Comparison of ENCODE assay signal across 20 cellular contexts in the genomic region with DNA sequence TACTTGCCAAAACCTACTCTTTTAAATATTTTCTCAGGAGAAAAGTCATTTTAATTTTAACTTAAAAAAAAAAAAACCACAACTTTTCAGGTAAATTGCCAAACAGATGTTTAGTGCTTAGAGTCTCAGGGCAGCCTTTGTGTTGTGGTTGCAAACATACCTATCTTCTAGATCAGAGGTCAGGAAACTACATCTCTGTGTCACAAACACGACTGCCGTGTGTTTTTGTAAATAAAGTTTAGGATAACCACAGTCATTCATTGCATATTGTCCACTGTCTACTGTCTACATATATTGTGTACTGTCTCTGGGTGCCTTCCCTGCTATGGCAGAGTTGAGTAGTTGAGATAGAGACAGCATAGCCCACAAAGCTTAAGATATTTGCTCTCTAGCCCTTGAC. TPM values are rescaled to one million over a fixed set of nuclear protein-coding genes. Genes with fewer than 3 reads are reported as not detected.
A peak's percentile ranks its signal among the peaks of the same experiment; 100 is the strongest.
DNase-seq lines count a peak whose midpoint lies in the region; ATAC-seq lines count a peak whose summit lies in the region.
"Had no signal": no experiment of that assay in that cellular context is flagged by ENCODE, and none has a peak within 500 bp of the region (broad histone marks: within the 10 kb centered on the region; RNA-seq: fewer than 3 reads in every experiment).

No MANE protein-coding gene starts in this region.

- POLR2A ChIA-PET in naive thymus-derived CD4-positive, alpha-beta T cell (lab: Charles Lee): interaction anchor here (1.1 kb wide), 1 partner anchor 19 kb away, joined by 3 read pairs; no protein-coding TSS in a partner anchor

- ATAC-seq in naive thymus-derived CD4-positive, alpha-beta T cell: peak; percentile 52
- ATAC-seq: activated CD4-positive, CD25-positive, alpha-beta regulatory T cell treated with anti-CD3 and anti-CD28 coated beads, Interleukin-2, amount 50 U/mL, for 24 hours; gastroesophageal sphincter; GM23338; pancreas had no signal

- no peaks in the 10 kb centered on the region for H3K9me2 ChIP-seq in Karpas-422 (replicated peaks; ENCODE audit: insufficient read depth, low read length)

- H3K9me3 Mint-ChIP-seq in activated CD4-positive, alpha-beta T cell treated with anti-CD3 and anti-CD28 coated beads, Interleukin-2, amount 10 ng/mL, durations not matched to agents 24 days and 14 days: peaks cover 3% of the 10 kb centered on the region
- no peaks in the 10 kb centered on the region for H3K9me3 Mint-ChIP-seq in activated T-helper 2 cell treated with anti-CD3 and anti-CD28 coated beads, Interferon-gamma antibody, Interleukin-2, Interleukin-4, amounts not matched to agents 10 μg/mL and 5 μg/mL and 100 μg/mL, durations not matched to agents 14 hours and 24 hours and 36 hours
- H3K9me3 Mint-ChIP-seq in naive thymus-derived CD4-positive, alpha-beta T cell: peaks cover 0 to 2% (median 0%) of the 10 kb centered on the region in 11 donors
- H3K9me3 Mint-ChIP-seq: GM23338 had no signal

- H3K27ac Mint-ChIP-seq in activated CD4-positive, alpha-beta T cell treated with anti-CD3 and anti-CD28 coated beads, Interleukin-2, amount 10 ng/mL, durations not matched to agents 24 days and 14 days: no peak overlapping the region
- H3K27ac Mint-ChIP-seq in activated T-helper 2 cell treated with anti-CD3 and anti-CD28 coated beads, Interferon-gamma antibody, Interleukin-2, Interleukin-4, amounts not matched to agents 10 μg/mL and 5 μg/mL and 100 μg/mL, durations not matched to agents 14 hours and 24 hours and 36 hours: no peak overlapping the region
- H3K27ac Mint-ChIP-seq in naive thymus-derived CD4-positive, alpha-beta T cell: peak overlapping the region in 8 of 9 donors; percentile 3 to 90 (median 58)
- H3K27ac Mint-ChIP-seq: GM23338 had no signal

- no peak overlapping the region for H3K4me3 ChIP-seq in Karpas-422 (ENCODE audit: low read length)
- no peak overlapping the region for H3K4me3 ChIP-seq in naive thymus-derived CD4-positive, alpha-beta T cell (ENCODE audit: low read length)
- H3K4me3 ChIP-seq: gastroesophageal sphincter, GM23338, pancreas, stomach, uterus had no signal

- no peaks in the 10 kb centered on the region for H3K79me2 ChIP-seq in Karpas-422 (ENCODE audit: low read length)

- H3K4me3 Mint-ChIP-seq in activated CD4-positive, alpha-beta T cell treated with anti-CD3 and anti-CD28 coated beads, Interleukin-2, amount 10 ng/mL, durations not matched to agents 24 days and 14 days: peak overlapping the region; percentile 45
- H3K4me3 Mint-ChIP-seq in activated T-helper 2 cell treated with anti-CD3 and anti-CD28 coated beads, Interferon-gamma antibody, Interleukin-2, Interleukin-4, amounts not matched to agents 10 μg/mL and 5 μg/mL and 100 μg/mL, durations not matched to agents 14 hours and 24 hours and 36 hours (ENCODE audit: low read depth): no peak overlapping the region
- peak overlapping the region in 9 of 10 donors; percentile 26 to 86 (median 82) for H3K4me3 Mint-ChIP-seq in naive thymus-derived CD4-positive, alpha-beta T cell
- H3K4me3 Mint-ChIP-seq: GM23338 had no signal

- peaks cover 40% of the 10 kb centered on the region for H3K4me1 Mint-ChIP-seq in activated CD4-positive, alpha-beta T cell treated with anti-CD3 and anti-CD28 coated beads, Interleukin-2, amount 10 ng/mL, durations not matched to agents 24 days and 14 days
- H3K4me1 Mint-ChIP-seq in activated T-helper 2 cell treated with anti-CD3 and anti-CD28 coated beads, Interferon-gamma antibody, Interleukin-2, Interleukin-4, amounts not matched to agents 10 μg/mL and 5 μg/mL and 100 μg/mL, durations not matched to agents 14 hours and 24 hours and 36 hours (ENCODE audit: low read depth): peaks cover 46% of the 10 kb centered on the region
- H3K4me1 Mint-ChIP-seq in naive thymus-derived CD4-positive, alpha-beta T cell: peaks cover 30 to 71% (median 55%) of the 10 kb centered on the region in 7 donors

- H3K36me3 Mint-ChIP-seq in activated CD4-positive, alpha-beta T cell treated with anti-CD3 and anti-CD28 coated beads, Interleukin-2, amount 10 ng/mL, durations not matched to agents 24 days and 14 days (ENCODE audit: low read depth): no peaks in the 10 kb centered on the region
- H3K36me3 Mint-ChIP-seq in activated T-helper 2 cell treated with anti-CD3 and anti-CD28 coated beads, Interferon-gamma antibody, Interleukin-2, Interleukin-4, amounts not matched to agents 10 μg/mL and 5 μg/mL and 100 μg/mL, durations not matched to agents 14 hours and 24 hours and 36 hours (ENCODE audit: low read depth): no peaks in the 10 kb centered on the region
- H3K36me3 Mint-ChIP-seq in naive thymus-derived CD4-positive, alpha-beta T cell: peaks cover 0 to 11% (median 4%) of the 10 kb centered on the region in 5 donors

- no peaks in the 10 kb centered on the region for H3K9me3 ChIP-seq in Karpas-422 (ENCODE audit: low read length)
- H3K9me3 ChIP-seq in naive thymus-derived CD4-positive, alpha-beta T cell (ENCODE audit: control insufficient read depth in 2 of 3, low read length in 3 of 3): no peaks in the 10 kb centered on the region
- H3K9me3 ChIP-seq: gastroesophageal sphincter, pancreas, stomach, uterus had no signal

- CTCF ChIA-PET in naive thymus-derived CD4-positive, alpha-beta T cell (lab: Charles Lee): no interaction called here

- H3K4me2 ChIP-seq in Karpas-422 (ENCODE audit: low read depth, low read length, poor library complexity, severe bottlenecking): peak overlapping the region; percentile 87
- H3K4me2 ChIP-seq: GM23338 had no signal

- H3K27ac ChIP-seq in Karpas-422 (ENCODE audit: low read length): no peak overlapping the region
- no peak overlapping the region for H3K27ac ChIP-seq in naive thymus-derived CD4-positive, alpha-beta T cell (ENCODE audit: low read depth, low read length)
- H3K27ac ChIP-seq: gastroesophageal sphincter, pancreas, stomach, uterus had no signal

- peaks cover 97% of the 10 kb centered on the region for H3K4me1 ChIP-seq in Karpas-422 (ENCODE audit: low read length)
- H3K4me1 ChIP-seq in naive thymus-derived CD4-positive, alpha-beta T cell (ENCODE audit: control insufficient read depth in 2 of 2, insufficient read depth in 2 of 2, low read length in 2 of 2): peaks cover 20 to 24% of the 10 kb centered on the region in 2 donors
- H3K4me1 ChIP-seq: pancreas, uterus had no signal

- no peaks in the 10 kb centered on the region for H3K36me3 ChIP-seq in Karpas-422 (ENCODE audit: insufficient read depth, low read length)
- no peaks in the 10 kb centered on the region for H3K36me3 ChIP-seq in naive thymus-derived CD4-positive, alpha-beta T cell (ENCODE audit: control insufficient read depth in 2 of 3, insufficient read depth in 3 of 3, low read length in 3 of 3)
- H3K36me3 ChIP-seq: gastroesophageal sphincter, pancreas, stomach, uterus had no signal

- no peaks in the 10 kb centered on the region for H4K20me1 ChIP-seq in Karpas-422 (ENCODE audit: insufficient read depth, low read depth, low read length)

- H2AFZ ChIP-seq in Karpas-422 (ENCODE audit: low read length): no peak overlapping the region
- H2AFZ ChIP-seq: GM23338 had no signal

- peaks cover 50% of the 10 kb centered on the region for H3K27me3 Mint-ChIP-seq in activated CD4-positive, alpha-beta T cell treated with anti-CD3 and anti-CD28 coated beads, Interleukin-2, amount 10 ng/mL, durations not matched to agents 24 days and 14 days
- H3K27me3 Mint-ChIP-seq in activated T-helper 2 cell treated with anti-CD3 and anti-CD28 coated beads, Interferon-gamma antibody, Interleukin-2, Interleukin-4, amounts not matched to agents 10 μg/mL and 5 μg/mL and 100 μg/mL, durations not matched to agents 14 hours and 24 hours and 36 hours (ENCODE audit: low read depth): peaks cover 47% of the 10 kb centered on the region
- H3K27me3 Mint-ChIP-seq in naive thymus-derived CD4-positive, alpha-beta T cell: peaks cover 0 to 56% (median 0%) of the 10 kb centered on the region in 5 donors

- no peaks in the 10 kb centered on the region for H3K27me3 ChIP-seq in Karpas-422 (ENCODE audit: low read length)
- no peaks in the 10 kb centered on the region for H3K27me3 ChIP-seq in naive thymus-derived CD4-positive, alpha-beta T cell (ENCODE audit: control insufficient read depth in 2 of 2, insufficient read depth in 2 of 2, low read length in 2 of 2)
- H3K27me3 ChIP-seq: gastroesophageal sphincter, pancreas, stomach, uterus had no signal

- intact Hi-C loops in activated CD4-positive, alpha-beta T cell treated with anti-CD3 and anti-CD28 coated beads, Interleukin-2, amount 10 ng/mL, durations not matched to agents 24 days and 14 days (cut with micrococcal nuclease): loop anchor here (10.0 kb wide), 1 partner anchor 567 kb away; no protein-coding TSS in a partner anchor
- intact Hi-C loops in activated T-helper 2 cell treated with anti-CD3 and anti-CD28 coated beads, Interferon-gamma antibody, Interleukin-2, Interleukin-4, amounts not matched to agents 10 μg/mL and 5 μg/mL and 100 μg/mL, durations not matched to agents 14 hours and 24 hours and 36 hours (cut with micrococcal nuclease): loop anchor here (5.0 kb wide), 4 partner anchors 65 to 485 kb away; no protein-coding TSS in a partner anchor
- intact Hi-C loops in naive thymus-derived CD4-positive, alpha-beta T cell (cut with micrococcal nuclease): loop anchor here (5.0 kb wide), 1 partner anchor 105 kb away; no protein-coding TSS in a partner anchor

- H3K9ac ChIP-seq in Karpas-422 (ENCODE audit: low read length): no peak overlapping the region

- DNase-seq in activated CD4-positive, alpha-beta T cell treated with anti-CD3 and anti-CD28 coated beads, Interleukin-2, amount 10 ng/mL, durations not matched to agents 24 days and 14 days: peak; percentile 81
- no peak for DNase-seq in activated CD4-positive, alpha-beta T cell treated with anti-CD3 and anti-CD28 coated beads for 48 hours
- DNase-seq in Karpas-422 (no peak), A172 (ENCODE audit: low spot score) (no peak), NOMO-1 (lab: John Stamatoyannopoulos, UW; ENCODE audit: unreplicated experiment in 2 of 2) (no peak)
- peak; percentile 26 for DNase-seq in activated T-helper 2 cell treated with anti-CD3 and anti-CD28 coated beads, Interferon-gamma antibody, Interleukin-2, Interleukin-4, amounts not matched to agents 10 μg/mL and 5 μg/mL and 100 μg/mL, durations not matched to agents 14 hours and 24 hours and 36 hours (ENCODE audit: low spot score)
- DNase-seq in naive thymus-derived CD4-positive, alpha-beta T cell: peak in 7 of 9 donors; percentile 18 to 62 (median 45)
- DNase-seq in stimulated activated CD4-positive, alpha-beta T cell treated with anti-CD3 and anti-CD28 coated beads, Interleukin-1b, Interleukin-23, amount 100 ng/mL, for 48 hours: no peak
- DNase-seq: 8988T, GDM1, IMR-90, midbrain, NCI-H1105, NCI-H2227 treated with DMSO at 0.1 percent for 48 hours, pancreas, stomach, uterus had no signal

RNA-seq across cellular contexts. Expression of a gene that starts 48.9 kb away (rescaled TPM):
- 35.5 and 37.8 TPM in 2 replicates for total RNA-seq in activated CD4-positive, alpha-beta T cell treated with anti-CD3 and anti-CD28 coated beads, Interleukin-2, amount 10 ng/mL, durations not matched to agents 24 days and 14 days
- total RNA-seq in Karpas-422 (2014; rRNA removed; shearing (Covaris generic); ENCODE audit: low replicate concordance): 21.5 and 31.5 TPM in 2 replicates
- 19.7 and 20.6 TPM in 2 replicates for total RNA-seq in activated T-helper 2 cell treated with anti-CD3 and anti-CD28 coated beads, Interferon-gamma antibody, Interleukin-2, Interleukin-4, amounts not matched to agents 10 μg/mL and 5 μg/mL and 100 μg/mL, durations not matched to agents 14 hours and 24 hours and 36 hours
- total RNA-seq in naive thymus-derived CD4-positive, alpha-beta T cell: 100 to 1,000 TPM in 3 of 5 experiments, 10 to 100 TPM in 2; 55.3 to 157 (median 119) TPM
- polyA plus RNA-seq in naive thymus-derived CD4-positive, alpha-beta T cell: 10 to 100 TPM; 60.9 to 98.1 TPM
- 17.3 and 22.4 TPM in 2 replicates for total RNA-seq in A172 (2014; rRNA removed; shearing (Covaris generic))

Comparison
In these comparisons a context has a peak if more than half of its experiments do, and no peak if none do; other contexts are left out.
1. DNase-seq: peak in activated CD4-positive, alpha-beta T cell treated with anti-CD3 and anti-CD28 coated beads, Interleukin-2, amount 10 ng/mL, durations not matched to agents 24 days and 14 days (single experiment), activated T-helper 2 cell treated with anti-CD3 and anti-CD28 coated beads, Interferon-gamma antibody, Interleukin-2, Interleukin-4, amounts not matched to agents 10 μg/mL and 5 μg/mL and 100 μg/mL, durations not matched to agents 14 hours and 24 hours and 36 hours (single experiment) and naive thymus-derived CD4-positive, alpha-beta T cell (7 of 9); none in activated CD4-positive, alpha-beta T cell treated with anti-CD3 and anti-CD28 coated beads for 48 hours (single experiment), Karpas-422 (single experiment), A172 (single experiment), NOMO-1 (0 of 2) and stimulated activated CD4-positive, alpha-beta T cell treated with anti-CD3 and anti-CD28 coated beads, Interleukin-1b, Interleukin-23, amount 100 ng/mL, for 48 hours (single experiment).
2. H3K27ac Mint-ChIP-seq: peak in naive thymus-derived CD4-positive, alpha-beta T cell (8 of 9); none in activated CD4-positive, alpha-beta T cell treated with anti-CD3 and anti-CD28 coated beads, Interleukin-2, amount 10 ng/mL, durations not matched to agents 24 days and 14 days (single experiment) and activated T-helper 2 cell treated with anti-CD3 and anti-CD28 coated beads, Interferon-gamma antibody, Interleukin-2, Interleukin-4, amounts not matched to agents 10 μg/mL and 5 μg/mL and 100 μg/mL, durations not matched to agents 14 hours and 24 hours and 36 hours (single experiment).